Comparison of ENCODE assay signal across 10 cellular contexts in the genomic region with DNA sequence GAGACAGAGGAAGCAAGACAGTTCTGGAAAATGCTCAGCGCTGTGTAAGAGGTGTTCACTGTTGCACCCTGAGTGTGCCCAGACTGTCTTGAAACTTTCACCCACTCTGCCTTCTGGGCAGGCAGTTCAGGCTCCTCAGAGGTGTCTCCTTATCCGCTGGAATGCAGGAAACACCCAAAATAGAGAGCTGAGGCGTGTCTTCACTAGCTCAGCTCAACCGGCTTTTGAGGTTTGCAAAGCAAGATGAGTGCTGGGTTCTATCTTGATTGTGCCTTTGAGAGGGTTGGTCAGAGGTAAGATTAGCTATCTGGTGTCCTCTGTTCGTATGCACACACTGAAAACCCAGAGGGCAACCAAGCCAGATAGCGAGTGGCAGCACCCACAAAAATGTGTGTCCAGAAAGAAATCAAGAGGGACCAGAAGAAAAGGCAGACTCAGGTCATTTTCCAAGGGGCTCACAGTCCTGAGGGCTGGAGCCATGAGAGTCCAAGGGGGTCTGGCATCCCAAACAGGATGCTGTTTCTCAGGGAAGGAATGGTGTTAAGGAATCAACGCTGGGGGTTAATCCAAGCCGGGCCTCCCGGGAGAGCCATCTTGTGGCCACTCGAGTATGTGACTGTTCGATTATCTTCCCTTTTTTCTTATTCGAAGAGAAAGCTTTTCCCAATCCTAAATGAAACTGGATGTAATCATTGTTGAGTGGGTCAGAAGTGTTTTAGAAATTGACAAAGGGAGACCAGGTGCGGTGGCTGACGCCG. TPM values are rescaled to one million over a fixed set of nuclear protein-coding genes. Genes with fewer than 3 reads are reported as not detected.
DNase-seq lines count a peak whose midpoint lies in the region; ATAC-seq and TF ChIP-seq lines count a peak whose summit lies in the region.
"Had no signal": no experiment of that assay in that cellular context is flagged by ENCODE, and none has a peak within 500 bp of the region (broad histone marks: within the 10 kb centered on the region; RNA-seq: fewer than 3 reads in every experiment).

No MANE protein-coding gene starts in this region.

- no TSS peak for BruUV-seq in Caco-2 (replicated peaks; lab: Mats Ljungman, UMichigan)

- no peaks in the 10 kb centered on the region for H3K36me3 ChIP-seq in Caco-2 (ENCODE audit: control insufficient read depth, insufficient read depth, low read length)

- H3K27me3 ChIP-seq in Caco-2 (replicated peaks; ENCODE audit: control insufficient read depth, insufficient read depth, low read length), result no peaks in the 10 kb centered on the region

- ATAC-seq in HG03439 (IDR thresholded peaks at IDR 0.05; ENCODE audit: unreplicated experiment) (no peak), GM21526 (IDR thresholded peaks at IDR 0.05; ENCODE audit: low FRiP score, unreplicated experiment) (no peak), HG03139 (IDR thresholded peaks at IDR 0.05; ENCODE audit: unreplicated experiment) (no peak)
- ATAC-seq: T-cell had no signal

- no peaks in the 10 kb centered on the region for H3K27me3 Mint-ChIP-seq in Caco-2 (ENCODE audit: insufficient read depth, unreplicated experiment)
- peaks cover 6% of the 10 kb centered on the region for H3K27me3 Mint-ChIP-seq in nephron progenitor cell (ENCODE audit: low read depth, poor library complexity)

- peak overlapping the region; percentile 95 for H3K27ac Mint-ChIP-seq in Caco-2 (ENCODE audit: unreplicated experiment)
- no peak overlapping the region for H3K27ac Mint-ChIP-seq in nephron progenitor cell
- H3K27ac Mint-ChIP-seq: T-cell had no signal

- H3K4me3 Mint-ChIP-seq in Caco-2 (ENCODE audit: unreplicated experiment) (peak overlapping the region; percentile 54), nephron progenitor cell (no peak overlapping the region)
- H3K4me3 Mint-ChIP-seq: T-cell had no signal

- H3K9me3 ChIP-seq in Caco-2, result no peaks in the 10 kb centered on the region

- peaks cover 7% of the 10 kb centered on the region for H3K36me3 Mint-ChIP-seq in Caco-2 (ENCODE audit: insufficient read depth, unreplicated experiment)
- no peaks in the 10 kb centered on the region for H3K36me3 Mint-ChIP-seq in nephron progenitor cell (ENCODE audit: low read depth)
- H3K36me3 Mint-ChIP-seq: T-cell had no signal

- POLR2A ChIA-PET in Caco-2 (lab: Charles Lee), result no interaction called here

- CTCF ChIA-PET in Caco-2 (lab: Charles Lee), result interaction anchor here (0.5 to 2.3 kb wide), 7 partner anchors 12 to 656 kb away, joined by 3 to 20 read pairs (median 5); no protein-coding TSS in a partner anchor

- no peaks in the 10 kb centered on the region for H3K9me3 Mint-ChIP-seq in Caco-2 (ENCODE audit: unreplicated experiment)
- no peaks in the 10 kb centered on the region for H3K9me3 Mint-ChIP-seq in nephron progenitor cell
- H3K9me3 Mint-ChIP-seq: T-cell had no signal

- H3K4me3 ChIP-seq in Caco-2 (ENCODE audit: low read depth, low read length), result no peak overlapping the region
- H3K4me3 ChIP-seq in LNCaP clone FGC (ENCODE audit: low read depth, low read length), result no peak overlapping the region

- intact Hi-C loops in Caco-2 (cut with micrococcal nuclease; ENCODE audit: unreplicated experiment), result loop anchor here (1.0 kb wide), 2 partner anchors 9 to 12 kb away; no protein-coding TSS in a partner anchor

- TF ChIP-seq CTCF in Caco-2 (IDR thresholded peaks at IDR 0.05; ENCODE audit: insufficient read depth in 1 of 2, low read depth in 1 of 2, low read length in 1 of 2, severe bottlenecking in 1 of 2, unreplicated experiment in 1 of 2) (peak; percentile 30 to 55), LNCaP clone FGC (IDR thresholded peaks at IDR 0.05; ENCODE audit: control insufficient read depth, extremely low read depth, insufficient read depth) (peak; percentile 32), nephron progenitor cell (IDR thresholded peaks at IDR 0.05) (peak; percentile 7)

- peaks cover 48% of the 10 kb centered on the region for H3K4me1 Mint-ChIP-seq in Caco-2 (ENCODE audit: low read depth, unreplicated experiment)
- H3K4me1 Mint-ChIP-seq in nephron progenitor cell, result peaks cover 4% of the 10 kb centered on the region
- H3K4me1 Mint-ChIP-seq: T-cell had no signal

- peaks cover 48% of the 10 kb centered on the region for H3K4me1 ChIP-seq in Caco-2

- DNase-seq in Caco-2 (peak; percentile 50 to 74), LNCaP clone FGC (ENCODE audit: low read depth) (no peak), dermis blood vessel endothelial cell (peak; percentile 21), nephron progenitor cell (no peak)
- no peak for DNase-seq in activated naive CD4-positive, alpha-beta T cell (lab: John Stamatoyannopoulos, UW)
- DNase-seq: NCI-H1092, T-cell had no signal

RNA-seq across cellular contexts. Expression of a gene that starts 47.1 kb away (rescaled TPM):
- total RNA-seq in Caco-2 (2022), result 47.2 and 54.0 TPM in 2 replicates
- 2.4 and 2.5 TPM in 2 replicates for total RNA-seq in dermis blood vessel endothelial cell

Comparison
In these comparisons a context has a peak if more than half of its experiments do, and no peak if none do; other contexts are left out.
1. DNase-seq: peak in Caco-2 (2 of 2) and dermis blood vessel endothelial cell (single experiment); none in LNCaP clone FGC (single experiment), nephron progenitor cell (single experiment) and activated naive CD4-positive, alpha-beta T cell (0 of 4).
2. RNA of a gene that starts 47.1 kb away (total RNA-seq): 47.2 to 54.0 TPM in Caco-2; 2.4 to 2.5 TPM in dermis blood vessel endothelial cell; every median in the first group is over 10 times any median in the second.
3. Peak in every context shown above with its lines, with median percentiles within 50 percentile points of each other: CTCF ChIP-seq.